In the genomic region with DNA sequence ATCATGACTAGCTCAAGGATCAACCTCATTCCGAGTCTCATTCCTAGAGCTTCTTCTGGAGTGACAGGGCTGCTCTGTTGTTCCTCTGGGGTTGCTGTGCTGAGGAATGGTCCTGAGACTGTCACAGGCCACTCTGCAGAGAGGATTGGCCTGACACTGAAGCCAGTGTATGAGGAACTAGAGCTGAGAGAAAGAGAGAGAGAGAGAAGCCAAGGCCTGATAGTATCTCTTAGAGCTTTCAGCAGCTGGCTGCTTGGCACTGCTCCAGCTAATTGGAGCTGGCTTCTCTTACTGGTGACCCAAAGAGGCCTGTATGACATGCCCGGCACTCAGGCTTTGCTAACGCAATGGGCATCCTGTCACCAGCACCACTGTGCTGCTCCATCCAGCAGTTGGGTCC, we compare ENCODE assay signal across 10 cellular contexts.
DNase-seq lines count a peak whose midpoint lies in the region; ATAC-seq and TF ChIP-seq lines count a peak whose summit lies in the region.
"Had no signal": no experiment of that assay in that cellular context is flagged by ENCODE, and none has a peak within 500 bp of the region (broad histone marks: within the 10 kb centered on the region; RNA-seq: fewer than 3 reads in every experiment).

No MANE protein-coding gene starts in this region.

- no peak overlapping the region for H3K4me3 ChIP-seq in Jurkat, Clone E6-1 (ENCODE audit: low read length)
- H3K4me3 ChIP-seq: esophagus muscularis mucosa had no signal

- H3K27me3 ChIP-seq in foreskin keratinocyte = no peaks in the 10 kb centered on the region

- TF ChIP-seq CTCF in foreskin keratinocyte (conservative IDR thresholded peaks at IDR 0.05) = no peak

- peak; percentile 66 for ATAC-seq in GM18858 (IDR thresholded peaks at IDR 0.05; ENCODE audit: unreplicated experiment)
- no peak for ATAC-seq in foreskin keratinocyte
- ATAC-seq in HG03175 (IDR thresholded peaks at IDR 0.05; ENCODE audit: unreplicated experiment) = no peak
- no peak for ATAC-seq in GM21360 (IDR thresholded peaks at IDR 0.05; ENCODE audit: unreplicated experiment)

- peak; percentile 21 for DNase-seq in Jurkat, Clone E6-1 (ENCODE audit: low read depth, low spot score)
- DNase-seq in dermis blood vessel endothelial cell = peak; percentile 37
- DNase-seq in posterior vena cava (ENCODE audit: low spot score) = peak; percentile 85
- no peak for DNase-seq in foreskin keratinocyte
- DNase-seq in D341Med (ENCODE audit: low spot score) = no peak
- DNase-seq: activated CD4-positive, alpha-beta T cell treated with anti-CD3 and anti-CD28 coated beads, Interleukin-2, amount 50 U/mL, for 4 hours had no signal

- no peak overlapping the region for H3K27ac ChIP-seq in foreskin keratinocyte
- H3K27ac ChIP-seq: esophagus muscularis mucosa had no signal

- intact Hi-C loops in posterior vena cava (cut with DNase I) = no loop called here

- H3K4me1 ChIP-seq in foreskin keratinocyte = no peaks in the 10 kb centered on the region
- H3K4me1 ChIP-seq: esophagus muscularis mucosa had no signal

Comparison
In these comparisons a context has a peak if more than half of its experiments do, and no peak if none do; other contexts are left out.
1. DNase-seq: peak in Jurkat, Clone E6-1 (single experiment), dermis blood vessel endothelial cell (single experiment) and posterior vena cava (single experiment); none in foreskin keratinocyte (0 of 2) and D341Med (single experiment).